Comparison of ENCODE assay signal across 12 cellular contexts in genomic region chr17:66667491-66668030, GRCh38.
DNase-seq lines count a peak whose midpoint lies in the region; ATAC-seq and TF ChIP-seq lines count a peak whose summit lies in the region.
"Had no signal": no experiment of that assay in that cellular context is flagged by ENCODE, and none has a peak within 500 bp of the region (broad histone marks: within the 10 kb centered on the region; RNA-seq: fewer than 3 reads in every experiment).

No MANE protein-coding gene starts in this region.

- H3K36me3 ChIP-seq in SJCRH30, result no peaks in the 10 kb centered on the region
- H3K36me3 ChIP-seq: Peyer's patch, spleen had no signal

- no peak for TF ChIP-seq CTCF in GM12864 (IDR thresholded peaks at IDR 0.05; ENCODE audit: low read depth, low read length, missing control alignments)

- no peaks in the 10 kb centered on the region for H3K4me1 ChIP-seq in SJCRH30
- H3K4me1 ChIP-seq: Peyer's patch had no signal

- POLR2A ChIA-PET in T-cell (lab: Charles Lee), result interaction anchor here in 1 of 2 donors (1.1 kb wide), 1 partner anchor 540 kb away, joined by 4 read pairs; no protein-coding TSS in a partner anchor

- H3K27me3 Mint-ChIP-seq in T-cell, result no peaks in the 10 kb centered on the region

- peaks cover 82 to 90% (median 83%) of the 10 kb centered on the region in 3 donors for H3K4me1 Mint-ChIP-seq in T-cell

- H3K4me3 ChIP-seq in GM12864 (ENCODE audit: low read depth, low read length) (no peak overlapping the region), SJCRH30 (no peak overlapping the region)
- H3K4me3 ChIP-seq: Peyer's patch, spleen had no signal

- H3K9me3 ChIP-seq in SJCRH30 (replicated peaks), result no peaks in the 10 kb centered on the region
- H3K9me3 ChIP-seq: Peyer's patch, spleen had no signal

- peak; percentile 83 to 96 (median 92) for ATAC-seq in T-cell (replicated peaks in 1 of 4)

- H3K27ac Mint-ChIP-seq in T-cell, result peak overlapping the region; percentile 25 to 81
- H3K27ac Mint-ChIP-seq: mesothelial cell of epicardium had no signal

- DNase-seq in GM12864 (ENCODE audit: low read depth) (peak; percentile 12), T-cell (peak in 33 of 34 experiments; percentile 17 to 78 (median 56)), NCI-H1092 treated with DMSO at 0.1 percent for 48 hours (lab: John Stamatoyannopoulos, UW) (no peak), cerebellar nuclear complex (lab: John Stamatoyannopoulos, UW) (no peak), SJCRH30 (no peak), NCI-H2227 treated with DMSO at 0.1 percent for 48 hours (lab: John Stamatoyannopoulos, UW) (no peak)
- peak; percentile 72 to 77 for DNase-seq in activated T-cell treated with anti-CD3 and anti-CD28 coated beads, Interleukin-2, amount 50 U/mL, for 48 hours
- peak; percentile 60 to 70 for DNase-seq in stimulated activated CD4-positive, alpha-beta T cell treated with anti-CD3 and anti-CD28 coated beads, Interleukin-2, amount 100 ng/mL, for 24 hours
- DNase-seq: MM.1S, spleen had no signal

- peaks cover 20% of the 10 kb centered on the region for H3K36me3 Mint-ChIP-seq in T-cell

- H3K9me3 Mint-ChIP-seq in T-cell, result peaks cover 0 to 3% (median 0%) of the 10 kb centered on the region in 3 donors

- H3K27ac ChIP-seq in SJCRH30, result no peak overlapping the region
- H3K27ac ChIP-seq: Peyer's patch, spleen had no signal

- CTCF ChIA-PET in T-cell (lab: Charles Lee), result no interaction called here

- H3K27me3 ChIP-seq in SJCRH30, result no peaks in the 10 kb centered on the region
- H3K27me3 ChIP-seq: Peyer's patch, spleen had no signal

- peak overlapping the region in 2 of 3 donors; percentile 2 to 56 for H3K4me3 Mint-ChIP-seq in T-cell
- H3K4me3 Mint-ChIP-seq: mesothelial cell of epicardium had no signal

Comparison
In these comparisons a context has a peak if more than half of its experiments do, and no peak if none do; other contexts are left out.
1. DNase-seq: peak in GM12864 (single experiment), T-cell (33 of 34), activated T-cell treated with anti-CD3 and anti-CD28 coated beads, Interleukin-2, amount 50 U/mL, for 48 hours (2 of 2) and stimulated activated CD4-positive, alpha-beta T cell treated with anti-CD3 and anti-CD28 coated beads, Interleukin-2, amount 100 ng/mL, for 24 hours (2 of 2); none in NCI-H1092 treated with DMSO at 0.1 percent for 48 hours (single experiment), cerebellar nuclear complex (0 of 2), SJCRH30 (0 of 2) and NCI-H2227 treated with DMSO at 0.1 percent for 48 hours (single experiment).